ENCODE assay signal across 8 cellular contexts in the genomic region with DNA sequence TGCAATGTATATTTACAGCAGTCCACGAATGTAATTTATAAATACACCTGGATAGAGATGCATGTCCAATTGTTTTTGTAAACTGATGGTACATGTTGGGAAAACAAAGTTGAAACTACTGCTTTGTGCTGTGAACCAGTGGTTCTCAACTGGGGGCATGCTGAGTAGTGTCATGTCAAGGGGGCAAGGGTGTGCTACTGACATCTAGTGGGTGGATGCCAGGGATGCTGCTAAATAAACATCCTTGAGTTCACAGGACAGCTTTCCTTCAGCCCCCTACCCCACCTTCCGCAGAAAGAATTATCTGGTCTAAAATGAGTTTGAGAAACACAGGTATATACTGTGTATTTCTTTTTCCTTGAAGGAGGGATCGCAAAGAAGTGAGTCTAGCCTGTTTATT.
DNase-seq lines count a peak whose midpoint lies in the region; ATAC-seq and TF ChIP-seq lines count a peak whose summit lies in the region.

No MANE protein-coding gene starts in this region.

- no peak for TF ChIP-seq EP300 in gastroesophageal sphincter (IDR thresholded peaks at IDR 0.05)

- DNase-seq in NCI-H524 (lab: John Stamatoyannopoulos, UW) (peak; percentile 4 to 49), NCI-H524 treated with DMSO at 0.1 percent for 48 hours (lab: John Stamatoyannopoulos, UW) (no peak), HK-2 (ENCODE audit: unreplicated experiment) (peak; percentile 32), SHP77 (lab: John Stamatoyannopoulos, UW) (peak; percentile 9 to 25), heart right ventricle (peak in 1 of 2 donors; percentile 46), upper lobe of right lung (no peak)

- H3K27ac ChIP-seq in heart right ventricle (no peak overlapping the region), upper lobe of right lung (no peak overlapping the region), gastroesophageal sphincter (no peak overlapping the region)

- H3K4me1 ChIP-seq in heart right ventricle: peaks cover 0 to 71% (median 20%) of the 10 kb centered on the region in 9 donors
- peaks cover 17% of the 10 kb centered on the region for H3K4me1 ChIP-seq in upper lobe of right lung
- no peaks in the 10 kb centered on the region for H3K4me1 ChIP-seq in gastroesophageal sphincter

- no peaks in the 10 kb centered on the region for H3K36me3 ChIP-seq in heart right ventricle
- H3K36me3 ChIP-seq in upper lobe of right lung: no peaks in the 10 kb centered on the region
- no peaks in the 10 kb centered on the region for H3K36me3 ChIP-seq in gastroesophageal sphincter

- H3K4me3 ChIP-seq in heart right ventricle (no peak overlapping the region), upper lobe of right lung (no peak overlapping the region), gastroesophageal sphincter (no peak overlapping the region)

- 60 to 64% methylated on average over 3 of the region's 3 CpGs for WGBS in heart right ventricle, 2 donors
- WGBS in gastroesophageal sphincter (ENCODE audit: low coverage in 1 of 2), 2 donors: 54 to 69% methylated on average over 3 of the region's 3 CpGs

- ATAC-seq in heart right ventricle (peak in 6 of 8 donors; percentile 71 to 81 (median 78)), upper lobe of right lung (peak; percentile 79), gastroesophageal sphincter (no peak), GM19328 (IDR thresholded peaks at IDR 0.05; ENCODE audit: unreplicated experiment) (no peak)

- peaks cover 0 to 9% (median 0%) of the 10 kb centered on the region in 11 donors for H3K9me3 ChIP-seq in heart right ventricle
- H3K9me3 ChIP-seq in upper lobe of right lung: no peaks in the 10 kb centered on the region
- no peaks in the 10 kb centered on the region for H3K9me3 ChIP-seq in gastroesophageal sphincter

- TF ChIP-seq CTCF in heart right ventricle (IDR thresholded peaks at IDR 0.05) (peak; percentile 27 to 74 (median 63)), upper lobe of right lung (IDR thresholded peaks at IDR 0.05) (peak; percentile 44), gastroesophageal sphincter (IDR thresholded peaks at IDR 0.05) (peak in 1 of 4 experiments; percentile 47)

- no peaks in the 10 kb centered on the region for H3K27me3 ChIP-seq in heart right ventricle
- no peaks in the 10 kb centered on the region for H3K27me3 ChIP-seq in upper lobe of right lung
- no peaks in the 10 kb centered on the region for H3K27me3 ChIP-seq in gastroesophageal sphincter

- intact Hi-C loops in heart right ventricle (cut with DNase I): loop anchor here in 8 of 10 donors (5.0 to 10.0 kb wide), 10 partner anchors 93 to 245 kb away; partner anchors contain the start of gene RASAL2 (in 1 of the 8)
- intact Hi-C loops in upper lobe of right lung (cut with DNase I): no loop called here

- no peak for TF ChIP-seq POLR2A in gastroesophageal sphincter (IDR thresholded peaks at IDR 0.05)

Comparison
In these comparisons a context has a peak if more than half of its experiments do, and no peak if none do; other contexts are left out.
1. DNase-seq: peak in NCI-H524 (2 of 2), HK-2 (single experiment) and SHP77 (2 of 2); none in NCI-H524 treated with DMSO at 0.1 percent for 48 hours (single experiment) and upper lobe of right lung (single experiment).
2. ATAC-seq: peak in heart right ventricle (6 of 8) and upper lobe of right lung (single experiment); none in gastroesophageal sphincter (single experiment) and GM19328 (single experiment).